In the genomic region with DNA sequence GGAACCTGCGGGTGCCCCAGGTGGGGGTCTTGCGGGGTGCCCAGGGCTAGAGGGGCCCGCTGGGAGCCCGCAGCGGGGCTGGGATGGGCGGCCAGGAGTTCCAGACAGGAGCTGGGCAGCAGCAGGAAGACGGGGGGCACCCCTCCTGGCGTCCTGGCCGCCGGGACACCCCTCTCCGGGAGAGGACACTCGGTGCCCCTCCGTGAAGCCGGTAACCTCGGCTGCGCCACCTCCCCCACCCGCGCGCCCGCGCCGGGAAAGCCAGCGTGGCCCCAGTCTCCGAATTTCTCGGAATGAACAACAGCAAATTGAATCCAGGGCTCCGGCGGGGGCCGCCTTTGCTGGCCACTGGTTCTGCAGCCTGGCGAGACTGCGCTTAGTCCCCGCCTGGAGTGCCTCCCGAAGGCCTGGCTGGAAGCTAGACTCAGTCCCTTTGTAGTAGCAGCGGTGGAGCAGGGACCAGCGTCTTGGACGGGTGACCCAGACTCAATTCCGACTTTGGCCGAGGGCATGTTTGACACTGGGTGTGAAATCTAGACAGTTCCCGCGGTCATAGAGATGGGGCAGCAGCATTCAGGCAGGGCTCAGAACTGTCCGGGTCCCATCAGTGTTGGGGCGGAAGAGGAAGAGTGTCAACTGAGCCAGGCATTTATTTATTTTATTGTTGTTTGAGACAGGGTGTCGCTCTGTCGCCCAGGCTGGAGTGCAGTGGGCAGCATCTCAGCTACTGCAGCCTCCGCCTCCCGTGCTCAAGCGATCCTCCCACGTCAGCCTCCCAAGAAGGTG, we compare ENCODE assay signal across 8 cellular contexts. TPM values are rescaled to one million over a fixed set of nuclear protein-coding genes. Genes with fewer than 3 reads are reported as not detected.
DNase-seq lines count a peak whose midpoint lies in the region; ATAC-seq and TF ChIP-seq lines count a peak whose summit lies in the region.

No MANE protein-coding gene starts in this region.

- peaks cover 12% of the 10 kb centered on the region for H3F3A ChIP-seq in DOHH2 (ENCODE audit: control insufficient read depth, insufficient read depth)

- no peak overlapping the region for H3K23ac ChIP-seq in H9 (ENCODE audit: insufficient read length, low read depth, low read length)

- H4K91ac ChIP-seq in H9 (ENCODE audit: insufficient read length, low read depth, low read length), result no peak overlapping the region

- peaks cover 47% of the 10 kb centered on the region for H3K36me3 ChIP-seq in DOHH2 (ENCODE audit: control insufficient read depth, low read length)
- peaks cover 0 to 5% (median 0%) of the 10 kb centered on the region in 3 experiments for H3K36me3 ChIP-seq in naive thymus-derived CD4-positive, alpha-beta T cell (ENCODE audit: control insufficient read depth in 2 of 3, insufficient read depth in 3 of 3, low read length in 3 of 3)

- H3K9me3 ChIP-seq in DOHH2 (ENCODE audit: control insufficient read depth, insufficient read depth, low read length) (no peaks in the 10 kb centered on the region), H9 (ENCODE audit: control insufficient read depth, low read depth, low read length) (no peaks in the 10 kb centered on the region)
- no peaks in the 10 kb centered on the region for H3K9me3 ChIP-seq in naive thymus-derived CD4-positive, alpha-beta T cell (ENCODE audit: control insufficient read depth in 2 of 3, low read length in 3 of 3)

- no peak overlapping the region for H2BK12ac ChIP-seq in H9 (ENCODE audit: insufficient read length, low read depth, low read length)

- no peak overlapping the region for H4K8ac ChIP-seq in H9 (replicated peaks; ENCODE audit: insufficient read length, low read depth, low read length)

- H3K79me2 ChIP-seq in DOHH2 (ENCODE audit: control insufficient read depth, low read length) (peaks cover 61% of the 10 kb centered on the region), H9 (ENCODE audit: insufficient read depth, low read length) (peaks cover 5% of the 10 kb centered on the region; the same call in 1 of the 2 replicates)

- no peak overlapping the region for H3K56ac ChIP-seq in H9 (ENCODE audit: insufficient read length, low read depth, low read length)

- H3K23me2 ChIP-seq in H9 (ENCODE audit: insufficient read length, low read depth, low read length, poor library complexity, severe bottlenecking), result peaks cover 12% of the 10 kb centered on the region

- H3K27me3 ChIP-seq in DOHH2 (ENCODE audit: control insufficient read depth, low read length) (no peaks in the 10 kb centered on the region), H9 (ENCODE audit: insufficient read depth, low read length) (no peaks in the 10 kb centered on the region)
- H3K27me3 ChIP-seq in naive thymus-derived CD4-positive, alpha-beta T cell (ENCODE audit: control insufficient read depth in 2 of 2, insufficient read depth in 2 of 2, low read length in 2 of 2), result no peaks in the 10 kb centered on the region

- H3K14ac ChIP-seq in H9 (ENCODE audit: insufficient read depth, low read length), result peak overlapping the region; percentile 69

- no peak overlapping the region for H2BK20ac ChIP-seq in H9 (ENCODE audit: low read depth, low read length, poor library complexity, severe bottlenecking)

- no peak overlapping the region for H2BK15ac ChIP-seq in H9 (ENCODE audit: low read depth, low read length)

- TF ChIP-seq CTCF in DOHH2 (IDR thresholded peaks at IDR 0.05; ENCODE audit: low read depth, low read length, poor library complexity, severe bottlenecking) (no peak), H9 (conservative IDR thresholded peaks at IDR 0.05) (no peak)

- no peaks in the 10 kb centered on the region for H3K79me1 ChIP-seq in H9 (ENCODE audit: insufficient read depth, low read depth, low read length, poor library complexity, severe bottlenecking)

- peak overlapping the region in 2 of 3 experiments; percentile 76 to 91; a peak in 4 of 7 replicates for H3K27ac Mint-ChIP-seq in H9
- peak overlapping the region; percentile 88 for H3K27ac Mint-ChIP-seq in activated T-cell treated with anti-CD3 and anti-CD28 coated beads, Interleukin-2, amount 50 U/mL, for 72 hours
- H3K27ac Mint-ChIP-seq in naive thymus-derived CD4-positive, alpha-beta T cell, result peak overlapping the region; percentile 4 to 98 (median 94)

- peak overlapping the region; percentile 90 to 94 for H3K4me3 Mint-ChIP-seq in H9
- peak overlapping the region; percentile 96 to 98 for H3K4me3 Mint-ChIP-seq in activated T-cell treated with anti-CD3 and anti-CD28 coated beads, Interleukin-2, amount 50 U/mL, for 72 hours
- H3K4me3 Mint-ChIP-seq in naive thymus-derived CD4-positive, alpha-beta T cell, result peak overlapping the region; percentile 87 to 99 (median 97)

- CTCF ChIA-PET in naive thymus-derived CD4-positive, alpha-beta T cell (lab: Charles Lee), result interaction anchor here (1.1 to 2.0 kb wide), 2 partner anchors 43 to 55 kb away, joined by 3 to 6 read pairs; no protein-coding TSS in a partner anchor

- intact Hi-C loops in naive thymus-derived CD4-positive, alpha-beta T cell (cut with micrococcal nuclease), result loop anchor here (1.0 to 10.0 kb wide), 8 partner anchors 19 to 629 kb away; a partner anchor contains a TSS

- DNase-seq in H9 (peak; percentile 49), NCI-H526 (lab: John Stamatoyannopoulos, UW) (peak; percentile 21 to 68), fibroblast of peridontal ligament (ENCODE audit: extremely low read depth) (peak; percentile 63), ureter (ENCODE audit: low spot score) (peak; percentile 69)
- DNase-seq in activated T-cell treated with anti-CD3 and anti-CD28 coated beads, Interleukin-2, amount 50 U/mL, for 72 hours, result peak; percentile 40 to 52
- peak in 7 of 9 donors; percentile 21 to 43 (median 29) for DNase-seq in naive thymus-derived CD4-positive, alpha-beta T cell

- H3K4me3 ChIP-seq in DOHH2 (ENCODE audit: low read length), result peak overlapping the region; percentile 89
- H3K4me3 ChIP-seq in naive thymus-derived CD4-positive, alpha-beta T cell (ENCODE audit: low read length), result peak overlapping the region; percentile 77

- H2BK120ac ChIP-seq in H9 (ENCODE audit: low read depth, low read length, poor library complexity, severe bottlenecking), result no peak overlapping the region

- no peak overlapping the region for H4K5ac ChIP-seq in H9 (ENCODE audit: insufficient read length, low read depth, low read length)

- H4K20me1 ChIP-seq in DOHH2 (ENCODE audit: control insufficient read depth, insufficient read depth, low read depth, low read length), result peaks cover 9% of the 10 kb centered on the region; the same call in 1 of the 2 replicates
- no peaks in the 10 kb centered on the region for H4K20me1 ChIP-seq in H9 (ENCODE audit: control insufficient read depth, insufficient read depth, insufficient read length)

- peaks cover 0 to 15% (median 8%) of the 10 kb centered on the region in 3 experiments; a peak in 5 of 7 replicates for H3K36me3 Mint-ChIP-seq in H9 (ENCODE audit: insufficient read depth in 1 of 3, low read depth in 3 of 3)
- H3K36me3 Mint-ChIP-seq in activated T-cell treated with anti-CD3 and anti-CD28 coated beads, Interleukin-2, amount 50 U/mL, for 72 hours (ENCODE audit: insufficient read depth in 2 of 2), result peaks cover 5 to 7% of the 10 kb centered on the region in 2 donors
- peaks cover 0 to 8% (median 4%) of the 10 kb centered on the region in 5 donors for H3K36me3 Mint-ChIP-seq in naive thymus-derived CD4-positive, alpha-beta T cell

- H3K18ac ChIP-seq in H9 (ENCODE audit: insufficient read length, low read depth, low read length), result peak overlapping the region; percentile 70

- no peak overlapping the region for H2AK5ac ChIP-seq in H9 (ENCODE audit: insufficient read length, low read length)

- peaks cover 11 to 15% of the 10 kb centered on the region in 2 experiments for H3K4me1 Mint-ChIP-seq in H9
- peaks cover 50% of the 10 kb centered on the region for H3K4me1 Mint-ChIP-seq in activated T-cell treated with anti-CD3 and anti-CD28 coated beads, Interleukin-2, amount 50 U/mL, for 72 hours (ENCODE audit: low read depth)
- H3K4me1 Mint-ChIP-seq in naive thymus-derived CD4-positive, alpha-beta T cell, result peaks cover 25 to 60% (median 54%) of the 10 kb centered on the region in 7 donors

- H3T11ph ChIP-seq in H9 (ENCODE audit: low read length), result no peak overlapping the region

- peaks cover 4% of the 10 kb centered on the region; the same call in 1 of the 2 replicates for H3K27me3 Mint-ChIP-seq in H9 (ENCODE audit: low read depth)
- H3K27me3 Mint-ChIP-seq in activated T-cell treated with anti-CD3 and anti-CD28 coated beads, Interleukin-2, amount 50 U/mL, for 72 hours (ENCODE audit: low read depth), result peaks cover 6% of the 10 kb centered on the region
- peaks cover 0 to 63% (median 0%) of the 10 kb centered on the region in 5 donors for H3K27me3 Mint-ChIP-seq in naive thymus-derived CD4-positive, alpha-beta T cell

- H3K4ac ChIP-seq in H9 (ENCODE audit: low read depth, low read length), result no peak overlapping the region

- peaks cover 56% of the 10 kb centered on the region for H3K4me1 ChIP-seq in DOHH2 (ENCODE audit: control insufficient read depth, low read length)
- H3K4me1 ChIP-seq in H9 (ENCODE audit: insufficient read depth, low read length), result peaks cover 4% of the 10 kb centered on the region; the same call in 1 of the 2 replicates
- H3K4me1 ChIP-seq in naive thymus-derived CD4-positive, alpha-beta T cell (ENCODE audit: control insufficient read depth in 2 of 2, insufficient read depth in 2 of 2, low read length in 2 of 2), result peaks cover 16 to 25% of the 10 kb centered on the region in 2 donors

- no peaks in the 10 kb centered on the region; a peak in 1 of 5 replicates for H3K9me3 Mint-ChIP-seq in H9
- H3K9me3 Mint-ChIP-seq in activated T-cell treated with anti-CD3 and anti-CD28 coated beads, Interleukin-2, amount 50 U/mL, for 72 hours, result peaks cover 0 to 1% of the 10 kb centered on the region in 2 donors
- H3K9me3 Mint-ChIP-seq in naive thymus-derived CD4-positive, alpha-beta T cell, result no peaks in the 10 kb centered on the region

- WGBS in H9 (ENCODE audit: extremely low coverage, insufficient read length, low lambda C conversion rate), result no CpG with 5 or more reads among the region's 47 CpGs

- no peaks in the 10 kb centered on the region for H3K9me2 ChIP-seq in DOHH2 (replicated peaks; ENCODE audit: control insufficient read depth, low read length)

- H2AFZ ChIP-seq in H9 (ENCODE audit: low read length), result no peak overlapping the region

- peak overlapping the region; percentile 56 for H3K9ac ChIP-seq in H9 (ENCODE audit: extremely low read depth, insufficient read length, low read length)

- H3K27ac ChIP-seq in DOHH2 (ENCODE audit: low read depth, low read length) (peak overlapping the region; percentile 86), H9 (ENCODE audit: insufficient read length, low read depth, low read length) (no peak overlapping the region)
- peak overlapping the region; percentile 84 for H3K27ac ChIP-seq in naive thymus-derived CD4-positive, alpha-beta T cell (ENCODE audit: low read depth, low read length)

- POLR2A ChIA-PET in naive thymus-derived CD4-positive, alpha-beta T cell (lab: Charles Lee), result interaction anchor here (0.7 to 3.9 kb wide), 7 partner anchors 11 to 898 kb away, joined by 3 to 35 read pairs (median 7); no protein-coding TSS in a partner anchor

- peak; percentile 39 to 43 for ATAC-seq in activated T-cell treated with anti-CD3 and anti-CD28 coated beads, Interleukin-2, amount 50 U/mL, for 72 hours (replicated peaks in 1 of 2)
- peak; percentile 30 for ATAC-seq in naive thymus-derived CD4-positive, alpha-beta T cell
- no peak for ATAC-seq in HG03095 (IDR thresholded peaks at IDR 0.05; ENCODE audit: unreplicated experiment)

- H3K4me2 ChIP-seq in DOHH2 (ENCODE audit: low read length) (peak overlapping the region; percentile 73), H9 (ENCODE audit: insufficient read depth, insufficient read length, low read length) (peak overlapping the region; percentile 63)

- H2BK5ac ChIP-seq in H9 (ENCODE audit: insufficient read length, low read length), result no peak overlapping the region

RNA-seq across cellular contexts. Expression of a gene that starts 0.8 kb away (rescaled TPM):
- 44.1 and 46.1 TPM in 2 replicates for total RNA-seq in H9 (2021)
- 10 to 100 TPM; 25.2 to 34.6 TPM for total RNA-seq in activated T-cell treated with anti-CD3 and anti-CD28 coated beads, Interleukin-2, amount 50 U/mL, for 72 hours
- 10 to 100 TPM in 4 of 5 experiments, 1 to 10 TPM in 1; 9.1 to 80.5 (median 33.7) TPM for total RNA-seq in naive thymus-derived CD4-positive, alpha-beta T cell
- 10 to 100 TPM; 29.8 to 39.2 TPM for polyA plus RNA-seq in naive thymus-derived CD4-positive, alpha-beta T cell
- total RNA-seq in ureter, result 59.0 TPM
